1 cellular context compared by ENCODE assay signal in genomic region chr4:186067757-186068385, GRCh38.
TF ChIP-seq lines count a peak whose summit lies in the region.

No MANE protein-coding gene starts in this region.

TF ChIP-seq in GM23338, 12 proteins besides CTCF, POLR2A, EP300 and RAD21 (continued from another document):
- TF ChIP-seq ZNF462 (CRISPR knock-in tag; IDR thresholded peaks at IDR 0.05) (no peak), JUNB (IDR thresholded peaks at IDR 0.05; ENCODE audit: unreplicated experiment) (no peak), ZNF114 (CRISPR knock-in tag; IDR thresholded peaks at IDR 0.05) (no peak), EZH2 (IDR thresholded peaks at IDR 0.05; ENCODE audit: low read depth, unreplicated experiment) (no peak)
